7 cellular contexts compared by ENCODE assay signal in genomic region chr3:184379375-184380209, GRCh38. TPM values are rescaled to one million over a fixed set of nuclear protein-coding genes. Genes with fewer than 3 reads are reported as not detected.
DNase-seq lines count a peak whose midpoint lies in the region; ATAC-seq and TF ChIP-seq lines count a peak whose summit lies in the region.

Gene CHRD (plus strand): TSS chr3:184380054. CDS start chr3:184380319, 265 bp downstream.

- H3K9me3 Mint-ChIP-seq in central memory CD8-positive, alpha-beta T cell, result no peaks in the 10 kb centered on the region

- H3K4me1 Mint-ChIP-seq in central memory CD8-positive, alpha-beta T cell, result no peaks in the 10 kb centered on the region

- no peak for TF ChIP-seq POLR2A in right lobe of liver (IDR thresholded peaks at IDR 0.05)

- H3K4me3 ChIP-seq in NT2/D1 (ENCODE audit: insufficient read length, low read depth) (peak within 1 kb of the TSS; percentile 63), right lobe of liver (peak within 1 kb of the TSS; percentile 54 to 70 (median 63)), BE2C (ENCODE audit: low read depth, low read length) (no peak within 1 kb of the TSS)

- peaks cover 2% of the 10 kb centered on the region for H3K36me3 Mint-ChIP-seq in central memory CD8-positive, alpha-beta T cell (ENCODE audit: insufficient read depth)

- H3K4me1 ChIP-seq in NT2/D1 (ENCODE audit: insufficient read depth, insufficient read length) (peaks cover 29% of the 10 kb centered on the region), right lobe of liver (peaks cover 0 to 16% (median 0%) of the 10 kb centered on the region in 4 donors), BE2C (peaks cover 10% of the 10 kb centered on the region)

- 12% methylated on average over 18 of the region's 73 CpGs for WGBS in right lobe of liver (ENCODE audit: insufficient coverage, low coverage, low lambda C conversion rate, missing lambda C conversion rate)

- TF ChIP-seq CTCF in right lobe of liver (IDR thresholded peaks at IDR 0.05) (no peak), subcutaneous adipose tissue (IDR thresholded peaks at IDR 0.05; ENCODE audit: low read depth) (no peak), BE2C (IDR thresholded peaks at IDR 0.05; ENCODE audit: low read depth, low read length) (no peak)

- DNase-seq in NT2/D1 (ENCODE audit: low read depth, low spot score) (no peak), right lobe of liver (peak in 1 of 3 donors; percentile 62), NCI-H187 (lab: John Stamatoyannopoulos, UW) (no peak), BE2C (no peak), NCI-H82 treated with DMSO at 0.1 percent for 48 hours (lab: John Stamatoyannopoulos, UW; ENCODE audit: unreplicated experiment) (no peak)
- no peak for DNase-seq in central memory CD8-positive, alpha-beta T cell (ENCODE audit: low spot score in 2 of 2)

- peak within 1 kb of the TSS; percentile 67 for H3K4me3 Mint-ChIP-seq in central memory CD8-positive, alpha-beta T cell

- no peak within 1 kb of the TSS for H3K27ac Mint-ChIP-seq in central memory CD8-positive, alpha-beta T cell (ENCODE audit: low read depth)

- peaks cover 82% of the 10 kb centered on the region for H3K27me3 Mint-ChIP-seq in central memory CD8-positive, alpha-beta T cell

- H3K9me3 ChIP-seq in NT2/D1 (ENCODE audit: insufficient read depth, low read length) (no peaks in the 10 kb centered on the region), right lobe of liver (no peaks in the 10 kb centered on the region), BE2C (no peaks in the 10 kb centered on the region)

- peak within 1 kb of the TSS; percentile 82 to 96 (median 91) for H3K27ac ChIP-seq in right lobe of liver

- peak within 1 kb of the TSS; percentile 77 for H3K9ac ChIP-seq in NT2/D1 (ENCODE audit: insufficient read length, low read depth)

- peaks cover 41% of the 10 kb centered on the region for H3K27me3 ChIP-seq in NT2/D1 (ENCODE audit: insufficient read depth, insufficient read length)
- no peaks in the 10 kb centered on the region for H3K27me3 ChIP-seq in right lobe of liver
- H3K27me3 ChIP-seq in BE2C, result peaks cover 71% of the 10 kb centered on the region

- no peaks in the 10 kb centered on the region for H3K36me3 ChIP-seq in NT2/D1 (ENCODE audit: insufficient read depth, insufficient read length, low read length)
- H3K36me3 ChIP-seq in right lobe of liver, result peaks cover 0 to 18% (median 5%) of the 10 kb centered on the region in 4 donors
- no peaks in the 10 kb centered on the region for H3K36me3 ChIP-seq in BE2C

- intact Hi-C loops in right lobe of liver (cut with DNase I), result loop anchor here (10.0 kb wide), 2 partner anchors 85 to 135 kb away; no protein-coding TSS in a partner anchor

- no peak for ATAC-seq in central memory CD8-positive, alpha-beta T cell (replicated peaks; ENCODE audit: extremely low read depth, poor library complexity, severe bottlenecking)
- ATAC-seq in right lobe of liver, result peak; percentile 2 to 28 (median 12)

RNA-seq across cellular contexts. Expression of gene CHRD, which starts in this region (rescaled TPM):
- total RNA-seq in right lobe of liver, result 10 to 100 TPM; 19.5 to 97.2 (median 64.8) TPM
- 10 to 100 TPM in 3 of 4 donors, 1 to 10 TPM in 1; 8.0 to 11.7 (median 11.0) TPM for total RNA-seq in subcutaneous adipose tissue
- not detected for polyA plus RNA-seq in BE2C (2012; ENCODE audit: insufficient read depth, insufficient read length, low read depth)
